Comparison of ENCODE assay signal across 11 cellular contexts in genomic region chr5:154087260-154087659, GRCh38. TPM values are rescaled to one million over a fixed set of nuclear protein-coding genes. Genes with fewer than 3 reads are reported as not detected.
DNase-seq lines count a peak whose midpoint lies in the region; ATAC-seq, FAIRE-seq and TF ChIP-seq lines count a peak whose summit lies in the region.
"Had no signal": no experiment of that assay in that cellular context is flagged by ENCODE, and none has a peak within 500 bp of the region (broad histone marks: within the 10 kb centered on the region; RNA-seq: fewer than 3 reads in every experiment).

No MANE protein-coding gene starts in this region.

- H3K4me3 ChIP-seq in AG10803 (ENCODE audit: low read length) (no peak overlapping the region), trophoblast cell (ENCODE audit: low read depth, low read length) (no peak overlapping the region)
- H3K4me3 ChIP-seq: right atrium auricular region had no signal

- no peak overlapping the region for H3K4ac ChIP-seq in trophoblast cell (ENCODE audit: low read depth, low read length)

- H2BK12ac ChIP-seq in trophoblast cell (ENCODE audit: low read length): no peak overlapping the region

- H3K4me2 ChIP-seq in trophoblast cell (ENCODE audit: low read length): no peak overlapping the region

- FAIRE-seq in GM12892 (lab: Jason Lieb, UNC): no peak

- TF ChIP-seq CTCF in AG10803 (conservative IDR thresholded peaks at IDR 0.05; ENCODE audit: low read length): no peak

- no peak overlapping the region for H4K8ac ChIP-seq in trophoblast cell (ENCODE audit: low read depth, low read length)

- peaks cover 2% of the 10 kb centered on the region for H3K9me3 ChIP-seq in trophoblast cell (ENCODE audit: insufficient read depth, low read depth, low read length)
- H3K9me3 ChIP-seq: right atrium auricular region had no signal

- no peak overlapping the region for H2BK5ac ChIP-seq in trophoblast cell (ENCODE audit: low read depth, low read length, poor library complexity)

- no peaks in the 10 kb centered on the region for H3K27me3 ChIP-seq in trophoblast cell (ENCODE audit: insufficient read depth, low read length)
- H3K27me3 ChIP-seq: right atrium auricular region had no signal

- H2BK120ac ChIP-seq in trophoblast cell (ENCODE audit: insufficient read depth, low read length, poor library complexity): no peak overlapping the region

- H3K14ac ChIP-seq in trophoblast cell (ENCODE audit: low read length): no peak overlapping the region

- no peaks in the 10 kb centered on the region for H3K4me1 ChIP-seq in trophoblast cell (ENCODE audit: control insufficient read depth in 1 of 2, insufficient read depth in 2 of 2, low read length in 2 of 2)

- no peak overlapping the region for H4K12ac ChIP-seq in trophoblast cell (ENCODE audit: low read depth, low read length)

- no peak overlapping the region for H3K27ac ChIP-seq in trophoblast cell (ENCODE audit: low read depth, low read length)
- H3K27ac ChIP-seq: right atrium auricular region had no signal

- H3K9ac ChIP-seq in trophoblast cell (ENCODE audit: low read length): no peak overlapping the region

- H2AK5ac ChIP-seq in trophoblast cell (ENCODE audit: low read length): no peak overlapping the region

- no peak overlapping the region for H3K23ac ChIP-seq in trophoblast cell (ENCODE audit: low read length)

- no peak for TF ChIP-seq POLR2A in GM12892 (IDR thresholded peaks at IDR 0.05; ENCODE audit: low read depth, low read length)

- H3K79me2 ChIP-seq in trophoblast cell (ENCODE audit: control insufficient read depth, insufficient read depth, low read length, poor library complexity): no peaks in the 10 kb centered on the region

- H3K79me1 ChIP-seq in trophoblast cell (ENCODE audit: low read length): no peaks in the 10 kb centered on the region

- H3K36me3 ChIP-seq in trophoblast cell (ENCODE audit: control insufficient read depth in 1 of 2, insufficient read depth in 2 of 2, low read length in 2 of 2): no peaks in the 10 kb centered on the region
- H3K36me3 ChIP-seq: right atrium auricular region had no signal

- H3K18ac ChIP-seq in trophoblast cell (ENCODE audit: low read length): no peak overlapping the region

- DNase-seq in AG10803 (ENCODE audit: low read depth) (peak; percentile 34), HCEC 1CT (peak; percentile 16), NCI-H748 (lab: John Stamatoyannopoulos, UW; ENCODE audit: unreplicated experiment) (peak; percentile 86), globus pallidus (ENCODE audit: low spot score) (peak; percentile 59), GM12892 (ENCODE audit: insufficient read length) (no peak), trophoblast cell (no peak), islet precursor cell (no peak)
- DNase-seq: mammary epithelial cell had no signal

- no peak overlapping the region for H4K91ac ChIP-seq in trophoblast cell (ENCODE audit: low read depth, low read length)

- WGBS in trophoblast cell (ENCODE audit: extremely low coverage, insufficient coverage, insufficient read length): no CpG with 5 or more reads among the region's 2 CpGs

- H2AFZ ChIP-seq in trophoblast cell (ENCODE audit: insufficient read depth, low read length, poor library complexity): no peak overlapping the region

- no peak for ATAC-seq in GM18868 (IDR thresholded peaks at IDR 0.05; ENCODE audit: unreplicated experiment)
- ATAC-seq: Panc1 had no signal

RNA-seq across cellular contexts. Expression of gene MFAP3, which starts 48.5 kb away (rescaled TPM):
- polyA plus RNA-seq in GM12892 (2012; ENCODE audit: missing spikeins): 8.8 TPM
- polyA plus RNA-seq in trophoblast cell (2013): 25.1 and 25.4 TPM in 2 replicates

RNA-seq across cellular contexts. Expression of gene FAM114A2, which starts 48.5 kb away (rescaled TPM):
- 21.2 TPM for polyA plus RNA-seq in GM12892 (2012; ENCODE audit: missing spikeins)
- 9.0 and 10.3 TPM in 2 replicates for polyA plus RNA-seq in trophoblast cell (2013)

Comparison
In these comparisons a context has a peak if more than half of its experiments do, and no peak if none do; other contexts are left out.
1. DNase-seq: peak in AG10803 (single experiment), HCEC 1CT (single experiment), NCI-H748 (single experiment) and globus pallidus (single experiment); none in GM12892 (single experiment), trophoblast cell (0 of 2) and islet precursor cell (single experiment).